In genomic region chr18:46148810-46149209, GRCh38 we compare ENCODE assay signal across 8 cellular contexts. TPM values are rescaled to one million over a fixed set of nuclear protein-coding genes. Genes with fewer than 3 reads are reported as not detected.
DNase-seq lines count a peak whose midpoint lies in the region; ATAC-seq, FAIRE-seq and TF ChIP-seq lines count a peak whose summit lies in the region.

No MANE protein-coding gene starts in this region.

- DNase-seq in CD1c-positive myeloid dendritic cell (ENCODE audit: extremely low spot score) = peak; percentile 63
- DNase-seq in GM20000 (ENCODE audit: low spot score) = peak; percentile 54
- DNase-seq in NCI-H226 = peak; percentile 9
- peak; percentile 88 for DNase-seq in activated CD4-positive, alpha-beta T cell treated with anti-CD3 and anti-CD28 coated beads, Interleukin-2, amount 10 ng/mL, durations not matched to agents 24 days and 14 days
- peak; percentile 66 for DNase-seq in endothelial cell of umbilical vein (ENCODE audit: low read depth, low spot score)
- DNase-seq in midbrain (lab: John Stamatoyannopoulos, UW) = peak; percentile 51

- H3K27ac Mint-ChIP-seq in activated CD4-positive, alpha-beta T cell treated with anti-CD3 and anti-CD28 coated beads, Interleukin-2, amount 10 ng/mL, durations not matched to agents 24 days and 14 days = peak overlapping the region; percentile 7

- no peaks in the 10 kb centered on the region for H3K4me1 ChIP-seq in endothelial cell of umbilical vein (ENCODE audit: control insufficient read depth, extremely low read depth, insufficient read depth, low read length)

- H3K27ac ChIP-seq in endothelial cell of umbilical vein (ENCODE audit: insufficient read depth, low read depth, low read length) = no peak overlapping the region

- dilution Hi-C loops in endothelial cell of umbilical vein (cut with MboI; ENCODE audit: extremely low pct_ligation_motif_present, low sequenced_read_pairs) = no loop called here

- TF ChIP-seq CTCF in GM20000 (IDR thresholded peaks at IDR 0.05; ENCODE audit: extremely low read depth, missing control alignments) = no peak
- TF ChIP-seq CTCF in endothelial cell of umbilical vein (IDR thresholded peaks at IDR 0.05; ENCODE audit: extremely low read depth in 1 of 2, insufficient read depth in 1 of 2, low read depth in 1 of 2, low read length in 2 of 2) = peak; percentile 52 to 59

- H3K4me3 ChIP-seq in endothelial cell of umbilical vein (replicated peaks in 1 of 3; ENCODE audit: insufficient read depth in 1 of 3, low read depth in 1 of 3, low read length in 3 of 3) = no peak overlapping the region

- H3K36me3 ChIP-seq in endothelial cell of umbilical vein (ENCODE audit: control insufficient read depth in 2 of 2, extremely low read depth in 1 of 2, insufficient read depth in 2 of 2, low read length in 2 of 2) = no peaks in the 10 kb centered on the region

- H3K9me1 ChIP-seq in endothelial cell of umbilical vein (replicated peaks; ENCODE audit: control insufficient read depth, extremely low read depth, insufficient read depth, low read length) = no peaks in the 10 kb centered on the region

- intact Hi-C loops in activated CD4-positive, alpha-beta T cell treated with anti-CD3 and anti-CD28 coated beads, Interleukin-2, amount 10 ng/mL, durations not matched to agents 24 days and 14 days (cut with micrococcal nuclease) = loop anchor here (1.0 to 2.0 kb wide), 4 partner anchors 26 to 509 kb away; a partner anchor contains a TSS
- intact Hi-C loops in endothelial cell of umbilical vein (cut with micrococcal nuclease) = loop anchor here (1.0 to 2.0 kb wide), 4 partner anchors 24 to 509 kb away; no protein-coding TSS in a partner anchor

- TF ChIP-seq POLR2A in endothelial cell of umbilical vein (IDR thresholded peaks at IDR 0.05; ENCODE audit: low read depth, low read length) = no peak

- no peak overlapping the region for H3K4me3 Mint-ChIP-seq in activated CD4-positive, alpha-beta T cell treated with anti-CD3 and anti-CD28 coated beads, Interleukin-2, amount 10 ng/mL, durations not matched to agents 24 days and 14 days

- no TSS peak for BruUV-seq in endothelial cell of umbilical vein (replicated peaks; lab: Mats Ljungman, UMichigan)

- no peak overlapping the region for H2AFZ ChIP-seq in endothelial cell of umbilical vein (ENCODE audit: low read depth, low read length)

- no peaks in the 10 kb centered on the region for H3K36me3 Mint-ChIP-seq in activated CD4-positive, alpha-beta T cell treated with anti-CD3 and anti-CD28 coated beads, Interleukin-2, amount 10 ng/mL, durations not matched to agents 24 days and 14 days (ENCODE audit: low read depth)

- peak; percentile 59 for FAIRE-seq in endothelial cell of umbilical vein (lab: Jason Lieb, UNC)

- H3K4me1 Mint-ChIP-seq in activated CD4-positive, alpha-beta T cell treated with anti-CD3 and anti-CD28 coated beads, Interleukin-2, amount 10 ng/mL, durations not matched to agents 24 days and 14 days = peaks cover 26% of the 10 kb centered on the region

- no peaks in the 10 kb centered on the region for H3K27me3 ChIP-seq in endothelial cell of umbilical vein (ENCODE audit: control insufficient read depth in 2 of 2, insufficient read depth in 2 of 2, low read length in 2 of 2)

- H3K9me3 Mint-ChIP-seq in activated CD4-positive, alpha-beta T cell treated with anti-CD3 and anti-CD28 coated beads, Interleukin-2, amount 10 ng/mL, durations not matched to agents 24 days and 14 days = no peaks in the 10 kb centered on the region

- H3K4me2 ChIP-seq in endothelial cell of umbilical vein (ENCODE audit: insufficient read depth, low read length) = no peak overlapping the region

- H3K9me3 ChIP-seq in endothelial cell of umbilical vein (replicated peaks; ENCODE audit: control insufficient read depth, insufficient read depth, low read length) = no peaks in the 10 kb centered on the region

- ATAC-seq in GM19452 (IDR thresholded peaks at IDR 0.05; ENCODE audit: unreplicated experiment) (no peak), GM18517 (IDR thresholded peaks at IDR 0.05; ENCODE audit: unreplicated experiment) (no peak)

- no peaks in the 10 kb centered on the region for H3K79me2 ChIP-seq in endothelial cell of umbilical vein (ENCODE audit: control insufficient read depth, insufficient read depth, low read length)

- no peaks in the 10 kb centered on the region for H4K20me1 ChIP-seq in endothelial cell of umbilical vein (replicated peaks; ENCODE audit: control insufficient read depth, extremely low read depth, insufficient read depth, low read length)

- H3K27me3 Mint-ChIP-seq in activated CD4-positive, alpha-beta T cell treated with anti-CD3 and anti-CD28 coated beads, Interleukin-2, amount 10 ng/mL, durations not matched to agents 24 days and 14 days = no peaks in the 10 kb centered on the region

- CTCF ChIA-PET in endothelial cell of umbilical vein (lab: Charles Lee) = interaction anchor here (0.7 to 13.3 kb wide), 22 partner anchors 8 to 516 kb away, joined by 3 to 199 read pairs (median 4); partner anchors contain the start of gene LOXHD1

- POLR2A ChIA-PET in endothelial cell of umbilical vein (lab: Charles Lee) = no interaction called here

- no peak overlapping the region for H3K9ac ChIP-seq in endothelial cell of umbilical vein (replicated peaks; ENCODE audit: extremely low read depth, insufficient read depth, low read length)

TF ChIP-seq in endothelial cell of umbilical vein, 7 proteins besides CTCF, POLR2A, EP300 and RAD21:
- no peak for TF ChIP-seq MYC (IDR thresholded peaks at IDR 0.05; ENCODE audit: low read depth, low read length)
- TF ChIP-seq FOS (IDR thresholded peaks at IDR 0.05; ENCODE audit: borderline replicate concordance, insufficient read depth, low read length) = no peak
- no peak for TF ChIP-seq GATA2 (IDR thresholded peaks at IDR 0.05; ENCODE audit: insufficient read depth, insufficient read length, low read depth, low read length)
- no peak for TF ChIP-seq MAX (IDR thresholded peaks at IDR 0.05; ENCODE audit: insufficient read depth, insufficient read length)
- TF ChIP-seq JUN (IDR thresholded peaks at IDR 0.05; ENCODE audit: borderline replicate concordance, insufficient read depth, insufficient read length, low read depth) = no peak
- no peak for TF ChIP-seq POLR2AphosphoS5 (IDR thresholded peaks at IDR 0.05; ENCODE audit: insufficient read depth, low read depth, low read length)
- no peak for TF ChIP-seq EZH2 (IDR thresholded peaks at IDR 0.05; ENCODE audit: borderline replicate concordance, low read depth, low read length, severe bottlenecking)

RNA-seq across cellular contexts. Expression of gene HAUS1, which starts 44.6 kb away (rescaled TPM):
- total RNA-seq in activated CD4-positive, alpha-beta T cell treated with anti-CD3 and anti-CD28 coated beads, Interleukin-2, amount 10 ng/mL, durations not matched to agents 24 days and 14 days = 49.5 and 49.6 TPM in 2 replicates
- total RNA-seq in endothelial cell of umbilical vein = 57.1 and 60.6 TPM in 2 replicates
- 29.4 and 29.9 TPM in 2 replicates for polyA plus RNA-seq in endothelial cell of umbilical vein
- polyA plus RNA-seq in endothelial cell of umbilical vein (2011; cell fraction: cytosol; rRNA removed) = 116 and 121 TPM in 2 replicates
- polyA plus RNA-seq in endothelial cell of umbilical vein (2011; cell fraction: nucleus; rRNA removed) = 34.7 and 49.8 TPM in 2 replicates
- polyA plus RNA-seq in endothelial cell of umbilical vein (2012) = 43.8 and 75.3 TPM in 2 replicates
- 18.4 and 26.9 TPM in 2 replicates for polyA minus RNA-seq in endothelial cell of umbilical vein
- 22.0 TPM for polyA minus RNA-seq in endothelial cell of umbilical vein (2011; cell fraction: cytosol; rRNA and poly(A)+ RNA removed)
- 8.0 and 8.4 TPM in 2 replicates for polyA minus RNA-seq in endothelial cell of umbilical vein (2011; cell fraction: nucleus; rRNA and poly(A)+ RNA removed)

RNA-seq across cellular contexts. Expression of gene ATP5F1A, which starts 50.7 kb away (rescaled TPM):
- 440 and 443 TPM in 2 replicates for total RNA-seq in activated CD4-positive, alpha-beta T cell treated with anti-CD3 and anti-CD28 coated beads, Interleukin-2, amount 10 ng/mL, durations not matched to agents 24 days and 14 days
- 374 and 405 TPM in 2 replicates for total RNA-seq in endothelial cell of umbilical vein
- 491 and 585 TPM in 2 replicates for polyA plus RNA-seq in endothelial cell of umbilical vein
- polyA plus RNA-seq in endothelial cell of umbilical vein (2011; cell fraction: cytosol; rRNA removed) = 543 and 644 TPM in 2 replicates
- polyA plus RNA-seq in endothelial cell of umbilical vein (2011; cell fraction: nucleus; rRNA removed) = 338 and 394 TPM in 2 replicates
- polyA plus RNA-seq in endothelial cell of umbilical vein (2012) = 347 and 441 TPM in 2 replicates
- 623 and 669 TPM in 2 replicates for polyA minus RNA-seq in endothelial cell of umbilical vein
- polyA minus RNA-seq in endothelial cell of umbilical vein (2011; cell fraction: cytosol; rRNA and poly(A)+ RNA removed) = 376 TPM
- 100 and 141 TPM in 2 replicates for polyA minus RNA-seq in endothelial cell of umbilical vein (2011; cell fraction: nucleus; rRNA and poly(A)+ RNA removed)

Comparison
In these comparisons a context has a peak if more than half of its experiments do, and no peak if none do; other contexts are left out.
1. DNase-seq: peak in every context shown above with its lines; median percentile 88 in activated CD4-positive, alpha-beta T cell treated with anti-CD3 and anti-CD28 coated beads, Interleukin-2, amount 10 ng/mL, durations not matched to agents 24 days and 14 days; 66 in endothelial cell of umbilical vein; 63 in CD1c-positive myeloid dendritic cell; 54 in GM20000; 51 in midbrain; 9 in NCI-H226.